ENCODE assay signal across 8 cellular contexts in the genomic region with DNA sequence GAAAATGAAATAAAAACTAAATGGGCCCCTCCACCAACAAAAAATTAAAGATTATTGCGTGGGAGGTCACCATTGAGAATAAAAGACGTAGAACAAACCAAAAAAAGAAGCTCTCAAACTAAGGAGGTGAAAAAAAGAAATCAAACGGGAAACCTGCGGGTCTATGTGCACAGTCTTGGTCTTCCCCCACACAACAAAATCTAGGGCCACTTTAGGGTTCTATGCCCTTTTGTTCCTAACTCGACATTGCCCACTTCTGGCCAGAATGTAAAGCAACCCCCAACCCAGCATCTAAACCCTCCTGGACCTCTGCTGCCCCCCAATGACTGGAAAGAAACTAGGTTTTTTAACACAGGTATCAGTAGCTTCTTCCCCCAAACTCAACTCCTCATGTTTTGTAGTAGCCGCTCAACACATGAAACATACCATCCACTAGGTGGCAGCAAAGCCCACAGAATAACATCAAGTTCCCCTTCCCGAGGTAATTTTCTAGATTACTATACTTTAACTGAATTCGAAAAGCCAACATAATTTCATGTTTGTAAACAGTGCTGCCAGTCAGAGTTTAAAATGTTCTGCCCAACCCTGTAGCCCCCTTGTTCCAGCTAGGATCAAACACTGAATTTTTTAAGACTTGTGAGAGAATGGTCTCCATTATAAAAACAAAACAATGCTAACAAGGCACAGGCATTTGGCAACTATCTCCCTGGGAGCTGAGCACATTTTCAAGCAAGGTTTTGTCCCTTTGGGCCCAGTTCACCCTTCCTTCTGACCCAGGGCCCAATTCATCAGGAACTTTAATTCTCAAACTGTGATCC. TPM values are rescaled to one million over a fixed set of nuclear protein-coding genes. Genes with fewer than 3 reads are reported as not detected.
DNase-seq lines count a peak whose midpoint lies in the region; ATAC-seq and TF ChIP-seq lines count a peak whose summit lies in the region.

No MANE protein-coding gene starts in this region.

- peaks cover 32% of the 10 kb centered on the region for H3K79me2 ChIP-seq in SU-DHL-6 (ENCODE audit: insufficient read depth, low read length)

- peak; percentile 68 for ATAC-seq in HG02885 (IDR thresholded peaks at IDR 0.05; ENCODE audit: poor library complexity, unreplicated experiment)
- ATAC-seq in left ventricle myocardium superior, result peak; percentile 78

- H3K9me2 ChIP-seq in SU-DHL-6 (replicated peaks; ENCODE audit: insufficient read depth, low read length), result no peaks in the 10 kb centered on the region

- no peaks in the 10 kb centered on the region for H3K27me3 ChIP-seq in SU-DHL-6 (ENCODE audit: low read length)
- no peaks in the 10 kb centered on the region for H3K27me3 ChIP-seq in adipocyte (replicated peaks; ENCODE audit: control insufficient read depth, insufficient read depth, low read length)

- intact Hi-C loops in left ventricle myocardium superior (cut with micrococcal nuclease), result loop anchor here (5.0 kb wide), 1 partner anchor 82 kb away; no protein-coding TSS in a partner anchor

- peak overlapping the region; percentile 32 for H3K4me3 ChIP-seq in SU-DHL-6 (ENCODE audit: insufficient read depth, low read length, poor library complexity, severe bottlenecking)
- no peak overlapping the region for H3K4me3 ChIP-seq in adipocyte (ENCODE audit: low read length)

- peaks cover 32% of the 10 kb centered on the region for H3K4me1 ChIP-seq in adipocyte (ENCODE audit: control insufficient read depth, insufficient read depth, low read length)

- peak; percentile 100 for TF ChIP-seq CTCF in SU-DHL-6 (IDR thresholded peaks at IDR 0.05; ENCODE audit: insufficient read depth, low read length, poor library complexity, severe bottlenecking)

- H3K9me3 ChIP-seq in SU-DHL-6 (ENCODE audit: insufficient read depth, low read length) (no peaks in the 10 kb centered on the region), adipocyte (ENCODE audit: control insufficient read depth, low read length) (no peaks in the 10 kb centered on the region)

- H3F3A ChIP-seq in SU-DHL-6 (ENCODE audit: insufficient read depth), result peaks cover 70% of the 10 kb centered on the region

- H3K4me2 ChIP-seq in SU-DHL-6 (ENCODE audit: low read depth, low read length, poor library complexity, severe bottlenecking), result peak overlapping the region; percentile 92

- peak; percentile 86 for DNase-seq in activated gamma-delta T cell treated with Interleukin-2 at 50 U/mL for 16 hours
- DNase-seq in activated gamma-delta T cell (lab: John Stamatoyannopoulos, UW), result no peak
- peak; percentile 39 for DNase-seq in NCI-H1417 treated with DMSO at 0.1 percent for 48 hours (lab: John Stamatoyannopoulos, UW)
- DNase-seq in adipocyte (ENCODE audit: low read depth), result peak; percentile 94
- no peak for DNase-seq in left ventricle myocardium superior
- peak; percentile 78 for DNase-seq in renal cortical epithelial cell (ENCODE audit: low read depth)

- H3K36me3 ChIP-seq in SU-DHL-6 (ENCODE audit: low read length), result peaks cover 13% of the 10 kb centered on the region
- H3K36me3 ChIP-seq in adipocyte (ENCODE audit: control insufficient read depth, insufficient read depth, low read length, severe bottlenecking), result peaks cover 78% of the 10 kb centered on the region

- H2AFZ ChIP-seq in SU-DHL-6 (ENCODE audit: low read depth, low read length, severe bottlenecking), result peak overlapping the region; percentile 52

- H3K9ac ChIP-seq in SU-DHL-6 (ENCODE audit: low read length) (peak overlapping the region; percentile 62), adipocyte (ENCODE audit: low read length) (peak overlapping the region; percentile 74)

- peak overlapping the region; percentile 95 for H3K27ac ChIP-seq in SU-DHL-6 (ENCODE audit: low read depth, low read length)

- H4K20me1 ChIP-seq in SU-DHL-6 (ENCODE audit: low read depth, low read length), result no peaks in the 10 kb centered on the region

RNA-seq across cellular contexts. Expression of a gene that starts 18.7 kb away (rescaled TPM):
- total RNA-seq in left ventricle myocardium superior (149 TPM), renal cortical epithelial cell (272 and 366 TPM in 2 replicates)

RNA-seq across cellular contexts. Expression of a gene that starts 27.8 kb away (rescaled TPM):
- total RNA-seq in left ventricle myocardium superior, result 24.5 TPM
- 5.9 and 30.3 TPM in 2 replicates for total RNA-seq in renal cortical epithelial cell

Comparison
In these comparisons a context has a peak if more than half of its experiments do, and no peak if none do; other contexts are left out.
1. DNase-seq: peak in activated gamma-delta T cell treated with Interleukin-2 at 50 U/mL for 16 hours (single experiment), NCI-H1417 treated with DMSO at 0.1 percent for 48 hours (single experiment), adipocyte (single experiment) and renal cortical epithelial cell (single experiment); none in activated gamma-delta T cell (single experiment) and left ventricle myocardium superior (single experiment).